1 cellular context compared by ENCODE assay signal in genomic region chr3:72446406-72447058, GRCh38.
A peak's percentile ranks its signal among the peaks of the same experiment; 100 is the strongest.
TF ChIP-seq lines count a peak whose summit lies in the region.

RYBP (minus strand) TSS chr3:72446621.

TF ChIP-seq in K562, 482 proteins besides CTCF, POLR2A, EP300 and RAD21 (continued from another document and continues in another):
- TF ChIP-seq ZBTB40 (IDR thresholded peaks at IDR 0.05) (peak; percentile 20; the same call in 1 of the 2 replicates), ZBTB40 (CRISPR knock-in tag; IDR thresholded peaks at IDR 0.05) (no peak), SRSF7 (optimal IDR thresholded peaks at IDR 0.05; ENCODE audit: low read depth, low read length) (no peak), ESRRB (CRISPR knock-in tag; IDR thresholded peaks at IDR 0.05; ENCODE audit: borderline replicate concordance) (no peak), ARID4B (CRISPR knock-in tag; IDR thresholded peaks at IDR 0.05) (no peak; the same call in 1 of the 2 replicates), POLR2H (tag; IDR thresholded peaks at IDR 0.05; ENCODE audit: low read depth) (no peak), SREBF1 (IDR thresholded peaks at IDR 0.05; ENCODE audit: borderline replicate concordance, low read depth, low read length) (no peak), RAD51 (IDR thresholded peaks at IDR 0.05; ENCODE audit: borderline replicate concordance, low read depth) (no peak), DNMT1 (IDR thresholded peaks at IDR 0.05) (no peak), MXD1 (CRISPR knock-in tag; IDR thresholded peaks at IDR 0.05; ENCODE audit: borderline replicate concordance, poor library complexity, severe bottlenecking) (no peak), ZNF512 (tag; IDR thresholded peaks at IDR 0.05) (no peak), GTF2B (IDR thresholded peaks at IDR 0.05; ENCODE audit: extremely low read depth, insufficient read length) (no peak), POLR2AphosphoS2 (IDR thresholded peaks at IDR 0.05; ENCODE audit: low read length) (no peak), NKRF (IDR thresholded peaks at IDR 0.05; ENCODE audit: borderline replicate concordance) (peak; percentile 26; the same call in 1 of the 2 replicates), SIRT6 (IDR thresholded peaks at IDR 0.05; ENCODE audit: low read depth, low read length) (no peak), ZBTB26 (CRISPR knock-in tag; IDR thresholded peaks at IDR 0.05) (peak; percentile 56; the same call in 1 of the 2 replicates), CBX5 (IDR thresholded peaks at IDR 0.05; ENCODE audit: borderline replicate concordance, low read depth) (no peak), RNF219 (CRISPR knock-in tag; IDR thresholded peaks at IDR 0.05) (no peak), ZNF518B (CRISPR knock-in tag; IDR thresholded peaks at IDR 0.05) (no peak), CCNT2 (IDR thresholded peaks at IDR 0.05; ENCODE audit: borderline replicate concordance, extremely low read depth, insufficient read length, low read depth, low read length) (peak; percentile 67), ZNF165 (CRISPR knock-in tag; IDR thresholded peaks at IDR 0.05; ENCODE audit: borderline replicate concordance) (no peak), TAL1 (IDR thresholded peaks at IDR 0.05) (no peak), POLR2G (IDR thresholded peaks at IDR 0.05; ENCODE audit: low read depth, low read length) (peak; percentile 72; the same call in 1 of the 2 replicates), GABPA (tag; conservative IDR thresholded peaks at IDR 0.05; ENCODE audit: low read depth) (peak; percentile 65), STAT5B (CRISPR knock-in tag; IDR thresholded peaks at IDR 0.05) (no peak), ZNF184 (CRISPR knock-in tag; IDR thresholded peaks at IDR 0.05) (no peak)
